ENCODE assay signal across 12 cellular contexts in the genomic region with DNA sequence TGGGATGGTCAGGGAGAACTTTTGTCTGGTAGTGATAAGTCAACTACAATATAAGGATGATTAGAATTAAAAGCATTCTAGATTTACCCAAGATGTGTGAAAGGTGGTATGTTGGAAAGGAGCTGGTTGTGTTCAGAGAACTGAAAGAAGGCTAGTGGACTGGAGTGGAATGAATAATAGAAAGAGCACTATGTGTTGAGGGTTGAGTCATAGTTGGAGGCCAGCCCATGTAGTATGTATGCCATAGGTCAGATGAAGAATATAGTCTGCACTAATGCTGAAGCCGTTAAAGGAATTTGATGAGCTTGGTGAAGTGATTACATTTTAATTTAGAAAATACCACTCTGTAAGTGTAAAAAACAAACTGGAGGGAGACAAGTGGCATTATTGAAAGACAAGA.
DNase-seq lines count a peak whose midpoint lies in the region; ATAC-seq and TF ChIP-seq lines count a peak whose summit lies in the region.
"Had no signal": no experiment of that assay in that cellular context is flagged by ENCODE, and none has a peak within 500 bp of the region (broad histone marks: within the 10 kb centered on the region; RNA-seq: fewer than 3 reads in every experiment).

No MANE protein-coding gene starts in this region.

- H3K9ac ChIP-seq in MM.1S (ENCODE audit: low read length) = no peak overlapping the region

- H3K4me2 ChIP-seq in MM.1S (ENCODE audit: low read depth, low read length) = no peak overlapping the region

- no peaks in the 10 kb centered on the region for H3K9me2 ChIP-seq in MM.1S (replicated peaks; ENCODE audit: insufficient read depth, low read length)

- no peaks in the 10 kb centered on the region for H3F3A ChIP-seq in MM.1S (ENCODE audit: insufficient read depth, low read length)

- H3K79me2 ChIP-seq in MM.1S (ENCODE audit: low read length) = no peaks in the 10 kb centered on the region

- no peak for TF ChIP-seq CTCF in MM.1S (IDR thresholded peaks at IDR 0.05; ENCODE audit: low read length)
- no peak for TF ChIP-seq CTCF in GM13977 (IDR thresholded peaks at IDR 0.05; ENCODE audit: extremely low read depth, insufficient read depth, missing control alignments)

- H3K27ac ChIP-seq in MM.1S (ENCODE audit: low read length) = no peak overlapping the region
- H3K27ac ChIP-seq: upper lobe of left lung had no signal

- in situ Hi-C loops in Caki2 (cut with HindIII; ENCODE audit: low pct_unique_long_range_greater_than_20kb, low sequenced_read_pairs) (no loop called here), GM13977 (cut with MboI; ENCODE audit: low pct_unique_long_range_greater_than_20kb, low sequenced_read_pairs, unreplicated experiment) (no loop called here)

- H2AFZ ChIP-seq in MM.1S (ENCODE audit: low read length) = no peak overlapping the region

- no peaks in the 10 kb centered on the region; the same call in 1 of the 2 replicates for H3K9me3 ChIP-seq in MG63
- H3K9me3 ChIP-seq in MM.1S (replicated peaks; ENCODE audit: insufficient read depth, low read length) = no peaks in the 10 kb centered on the region
- H3K9me3 ChIP-seq: upper lobe of left lung had no signal

- H3K4me3 ChIP-seq in MG63 (no peak overlapping the region), MM.1S (ENCODE audit: low read length) (no peak overlapping the region)
- H3K4me3 ChIP-seq: upper lobe of left lung had no signal

- H4K20me1 ChIP-seq in MM.1S (ENCODE audit: insufficient read depth, low read length) = no peaks in the 10 kb centered on the region

- H3K27me3 ChIP-seq in MG63 (no peaks in the 10 kb centered on the region), MM.1S (replicated peaks; ENCODE audit: insufficient read depth, low read length) (no peaks in the 10 kb centered on the region)
- H3K27me3 ChIP-seq: upper lobe of left lung had no signal

- peak; percentile 52 for ATAC-seq in GM19438 (IDR thresholded peaks at IDR 0.05; ENCODE audit: low read depth, unreplicated experiment)
- peak; percentile 48 for ATAC-seq in HG03060 (IDR thresholded peaks at IDR 0.05; ENCODE audit: low read depth, unreplicated experiment)
- ATAC-seq: activated T-helper 17 cell treated with anti-CD3 and anti-CD28 coated beads, Interleukin-2, amount 50 U/mL, for 72 hours had no signal

- no peaks in the 10 kb centered on the region for H3K4me1 ChIP-seq in MM.1S (ENCODE audit: low read length)
- H3K4me1 ChIP-seq: upper lobe of left lung had no signal

- DNase-seq in Caki2 (ENCODE audit: low read depth) (peak; percentile 1), MG63 (peak; percentile 57), MM.1S (no peak), GM13977 (ENCODE audit: low spot score) (no peak)
- no peak for DNase-seq in effector CD8-positive, alpha-beta T cell (lab: John Stamatoyannopoulos, UW)
- DNase-seq in central memory CD4-positive, alpha-beta T cell = no peak
- DNase-seq: ACHN; activated CD4-positive, alpha-beta T cell treated with anti-CD3 and anti-CD28 coated beads, Interleukin-2, amount 50 U/mL, for 4 hours; upper lobe of left lung had no signal

- H3K36me3 ChIP-seq in MG63 (no peaks in the 10 kb centered on the region), MM.1S (replicated peaks; ENCODE audit: insufficient read depth, low read length) (no peaks in the 10 kb centered on the region)
- H3K36me3 ChIP-seq: upper lobe of left lung had no signal

Comparison
In these comparisons a context has a peak if more than half of its experiments do, and no peak if none do; other contexts are left out.
1. DNase-seq: peak in Caki2 (single experiment) and MG63 (single experiment); none in effector CD8-positive, alpha-beta T cell (single experiment), MM.1S (single experiment), central memory CD4-positive, alpha-beta T cell (single experiment) and GM13977 (single experiment).